Comparison of ENCODE assay signal across 8 cellular contexts in the genomic region with DNA sequence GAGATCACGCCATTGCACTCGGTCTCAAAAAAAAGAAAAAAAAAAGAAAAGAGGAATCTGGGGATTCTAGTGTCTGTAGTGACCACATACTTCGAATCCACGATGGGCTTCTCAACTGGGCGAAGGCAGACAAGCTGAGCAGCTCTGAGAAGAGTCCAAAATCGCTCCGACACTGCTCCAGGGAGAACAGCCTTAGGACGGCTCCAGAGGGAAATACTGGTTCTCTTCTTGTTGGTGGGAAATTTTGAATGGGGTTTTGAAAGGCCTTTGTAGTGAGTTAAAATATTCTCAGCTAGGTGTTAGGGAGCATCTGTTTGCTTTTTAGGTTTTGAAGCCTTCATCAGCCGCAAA. TPM values are rescaled to one million over a fixed set of nuclear protein-coding genes. Genes with fewer than 3 reads are reported as not detected.
DNase-seq lines count a peak whose midpoint lies in the region; ATAC-seq and TF ChIP-seq lines count a peak whose summit lies in the region.

No MANE protein-coding gene starts in this region.

- H3K79me2 ChIP-seq in trophoblast cell (ENCODE audit: control insufficient read depth, insufficient read depth, low read length, poor library complexity) = peaks cover 6% of the 10 kb centered on the region

- no CpG with 5 or more reads among the region's 9 CpGs for WGBS in trophoblast cell (ENCODE audit: extremely low coverage, insufficient coverage, insufficient read length)

- H3K9me3 ChIP-seq in trophoblast cell (ENCODE audit: insufficient read depth, low read depth, low read length) = no peaks in the 10 kb centered on the region

- CTCF ChIA-PET in Calu3 (lab: Charles Lee) = interaction anchor here (0.7 to 1.1 kb wide), 3 partner anchors 10 to 13 kb away, joined by 3 to 7 read pairs (median 7); no protein-coding TSS in a partner anchor

- H3K23ac ChIP-seq in trophoblast cell (ENCODE audit: low read length) = no peak overlapping the region

- no peak overlapping the region for H3K14ac ChIP-seq in trophoblast cell (ENCODE audit: low read length)

- no peak overlapping the region for H3K27ac ChIP-seq in trophoblast cell (ENCODE audit: low read depth, low read length)

- intact Hi-C loops in Calu3 (cut with micrococcal nuclease; ENCODE audit: unreplicated experiment) = no loop called here

- no peak overlapping the region for H3K18ac ChIP-seq in trophoblast cell (ENCODE audit: low read length)

- H3K4me3 Mint-ChIP-seq in Calu3 (ENCODE audit: low read depth, unreplicated experiment) (peak overlapping the region; percentile 89), chondrocyte (ENCODE audit: unreplicated experiment) (peak overlapping the region; percentile 99)

- BruUV-seq in Calu3 (replicated peaks; lab: Mats Ljungman, UMichigan) = no TSS peak

- no peak overlapping the region for H2AK5ac ChIP-seq in trophoblast cell (ENCODE audit: low read length)

- H3K9me3 Mint-ChIP-seq in Calu3 (ENCODE audit: low read depth, unreplicated experiment) = no peaks in the 10 kb centered on the region
- H3K9me3 Mint-ChIP-seq in chondrocyte (ENCODE audit: low read depth) = no peaks in the 10 kb centered on the region

- H3K36me3 ChIP-seq in trophoblast cell (ENCODE audit: control insufficient read depth in 1 of 2, insufficient read depth in 2 of 2, low read length in 2 of 2) = no peaks in the 10 kb centered on the region

- no peak overlapping the region for H2BK12ac ChIP-seq in trophoblast cell (ENCODE audit: low read length)

- H3K27me3 Mint-ChIP-seq in Calu3 (ENCODE audit: unreplicated experiment) = peaks cover 11% of the 10 kb centered on the region
- H3K27me3 Mint-ChIP-seq in chondrocyte (ENCODE audit: low read depth) = no peaks in the 10 kb centered on the region

- no peak overlapping the region for H3K4me2 ChIP-seq in trophoblast cell (ENCODE audit: low read length)

- H3K27me3 ChIP-seq in trophoblast cell (ENCODE audit: insufficient read depth, low read length) = no peaks in the 10 kb centered on the region

- no peak overlapping the region for H3K4ac ChIP-seq in trophoblast cell (ENCODE audit: low read depth, low read length)

- H3K36me3 Mint-ChIP-seq in Calu3 (ENCODE audit: insufficient read depth, unreplicated experiment) (peaks cover 48% of the 10 kb centered on the region), chondrocyte (ENCODE audit: low read depth) (no peaks in the 10 kb centered on the region)

- H3K27ac Mint-ChIP-seq in Calu3 (ENCODE audit: unreplicated experiment) (peak overlapping the region; percentile 98), chondrocyte (ENCODE audit: unreplicated experiment) (peak overlapping the region; percentile 98)

- H2BK120ac ChIP-seq in trophoblast cell (ENCODE audit: insufficient read depth, low read length, poor library complexity) = no peak overlapping the region

- H2AFZ ChIP-seq in trophoblast cell (ENCODE audit: insufficient read depth, low read length, poor library complexity) = no peak overlapping the region

- H4K12ac ChIP-seq in trophoblast cell (ENCODE audit: low read depth, low read length) = no peak overlapping the region

- H4K8ac ChIP-seq in trophoblast cell (ENCODE audit: low read depth, low read length) = no peak overlapping the region

- H4K91ac ChIP-seq in trophoblast cell (ENCODE audit: low read depth, low read length) = no peak overlapping the region

- H3K9ac ChIP-seq in trophoblast cell (ENCODE audit: low read length) = no peak overlapping the region

- peaks cover 12% of the 10 kb centered on the region for H3K79me1 ChIP-seq in trophoblast cell (ENCODE audit: low read length)

- ATAC-seq in HG03469 (IDR thresholded peaks at IDR 0.05; ENCODE audit: unreplicated experiment) (no peak), HG02588 (IDR thresholded peaks at IDR 0.05; ENCODE audit: unreplicated experiment) (no peak)

- TF ChIP-seq CTCF in Calu3 (IDR thresholded peaks at IDR 0.05; ENCODE audit: unreplicated experiment) = no peak
- no peak for TF ChIP-seq CTCF in chondrocyte (IDR thresholded peaks at IDR 0.05)

- DNase-seq in Calu3 (no peak), NCI-H2227 treated with DMSO at 0.1 percent for 48 hours (lab: John Stamatoyannopoulos, UW) (peak; percentile 43), chondrocyte (ENCODE audit: low spot score) (no peak), trophoblast cell (peak; percentile 15 to 52), NCI-H2107 (lab: John Stamatoyannopoulos, UW) (no peak)
- no peak for DNase-seq in stimulated activated CD4-positive, alpha-beta T cell treated with anti-CD3 and anti-CD28 coated beads, Interleukin-2, amount 100 ng/mL, for 24 hours

- no peak overlapping the region for H3K4me3 ChIP-seq in trophoblast cell (ENCODE audit: low read depth, low read length)

- H2BK5ac ChIP-seq in trophoblast cell (ENCODE audit: low read depth, low read length, poor library complexity) = no peak overlapping the region

- H3K4me1 Mint-ChIP-seq in Calu3 (ENCODE audit: low read depth, unreplicated experiment) = peaks cover 29% of the 10 kb centered on the region
- peaks cover 10% of the 10 kb centered on the region for H3K4me1 Mint-ChIP-seq in chondrocyte (ENCODE audit: low read depth)

- no peaks in the 10 kb centered on the region for H3K4me1 ChIP-seq in trophoblast cell (ENCODE audit: control insufficient read depth in 1 of 2, insufficient read depth in 2 of 2, low read length in 2 of 2)

RNA-seq across cellular contexts. Expression of a gene that starts 18.3 kb away (rescaled TPM):
- total RNA-seq in Calu3 (2022) (not detected in 2 replicates), chondrocyte (not detected in 3 replicates)
- 0.01 and 0.03 TPM in 2 replicates for polyA plus RNA-seq in trophoblast cell (2013)

RNA-seq across cellular contexts. Expression of a gene that starts 43.4 kb away (rescaled TPM):
- total RNA-seq in Calu3 (2022) (18.5 and 27.3 TPM in 2 replicates), chondrocyte (3.8 to 55.5 TPM (median 4.0 TPM) in 3 replicates)
- 15.9 and 17.2 TPM in 2 replicates for polyA plus RNA-seq in trophoblast cell (2013)

Comparison
In these comparisons a context has a peak if more than half of its experiments do, and no peak if none do; other contexts are left out.
1. DNase-seq: peak in NCI-H2227 treated with DMSO at 0.1 percent for 48 hours (single experiment) and trophoblast cell (2 of 2); none in Calu3 (single experiment), chondrocyte (single experiment), NCI-H2107 (single experiment) and stimulated activated CD4-positive, alpha-beta T cell treated with anti-CD3 and anti-CD28 coated beads, Interleukin-2, amount 100 ng/mL, for 24 hours (0 of 2).